In the genomic region with DNA sequence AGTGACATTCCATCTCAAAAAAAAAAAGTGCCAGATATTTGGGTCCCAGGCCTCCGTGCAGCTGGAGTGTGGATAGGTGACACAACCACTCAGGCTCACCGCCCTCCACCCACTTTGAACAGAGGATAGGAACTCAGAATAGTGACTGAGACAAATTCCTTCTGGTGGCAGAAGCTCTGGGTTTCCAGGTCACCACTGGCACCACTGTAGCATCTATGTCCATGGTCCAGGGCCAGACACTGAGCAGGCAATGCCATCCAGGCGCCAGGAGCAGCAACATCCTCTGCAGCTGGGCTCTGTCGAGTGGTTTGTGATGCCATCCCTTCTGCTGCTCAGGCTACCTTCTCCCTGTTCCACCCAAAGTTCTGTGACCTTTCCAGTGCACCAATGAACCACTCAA, we compare ENCODE assay signal across 15 cellular contexts.
DNase-seq lines count a peak whose midpoint lies in the region; ATAC-seq and TF ChIP-seq lines count a peak whose summit lies in the region.
"Had no signal": no experiment of that assay in that cellular context is flagged by ENCODE, and none has a peak within 500 bp of the region (broad histone marks: within the 10 kb centered on the region; RNA-seq: fewer than 3 reads in every experiment).

No MANE protein-coding gene starts in this region.

- H3K9ac ChIP-seq in BLaER1 (no peak overlapping the region), IMR-90 (ENCODE audit: low read depth, low read length) (no peak overlapping the region), muscle layer of colon (ENCODE audit: low read length) (no peak overlapping the region), stomach smooth muscle (ENCODE audit: low read length in 2 of 2) (no peak overlapping the region)

- CTCF ChIA-PET in IMR-90 (lab: Yijun Ruan, JAX) = no interaction called here

- H4K8ac ChIP-seq in IMR-90 (ENCODE audit: low read depth in 2 of 2, low read length in 2 of 2) = no peak overlapping the region

- H3K27ac ChIP-seq in BLaER1 = no peak overlapping the region
- H3K27ac ChIP-seq in IMR-90 (ENCODE audit: insufficient read depth, low read length) = no peak overlapping the region
- peak overlapping the region; percentile 53 for H3K27ac ChIP-seq in muscle layer of colon (ENCODE audit: low read depth, low read length)
- H3K27ac ChIP-seq in stomach smooth muscle (ENCODE audit: low read length) = peak overlapping the region; percentile 33
- H3K27ac ChIP-seq: HL-60 had no signal

- in situ Hi-C loops in IMR-90 (cut with MboI; ENCODE audit: low sequenced_read_pairs) = no loop called here

- H2BK120ac ChIP-seq in IMR-90 (ENCODE audit: low read depth, low read length) = no peak overlapping the region

- ATAC-seq in IMR-90 (ENCODE audit: low read depth) (no peak), HG03378 (IDR thresholded peaks at IDR 0.05; ENCODE audit: unreplicated experiment) (no peak)
- ATAC-seq: GM23338 had no signal

- H2BK20ac ChIP-seq in IMR-90 (ENCODE audit: low read depth, low read length) = no peak overlapping the region

- H4K91ac ChIP-seq in IMR-90 (ENCODE audit: insufficient read depth, low read depth, low read length) = no peak overlapping the region

- H3K4me1 Mint-ChIP-seq in activated CD4-positive, alpha-beta T cell treated with anti-CD3 and anti-CD28 coated beads, Interleukin-2, amount 10 ng/mL, durations not matched to agents 24 days and 14 days = no peaks in the 10 kb centered on the region
- H3K4me1 Mint-ChIP-seq: CD14-positive monocyte; CD4-positive, alpha-beta memory T cell; GM23338 had no signal

- H2AFZ ChIP-seq in IMR-90 (replicated peaks; ENCODE audit: low read length, poor library complexity) = no peak overlapping the region
- H2AFZ ChIP-seq: GM23338 had no signal

- intact Hi-C loops in IMR-90 (cut with micrococcal nuclease) = loop anchor here (10.0 kb wide), 1 partner anchor 61 kb away; no protein-coding TSS in a partner anchor
- intact Hi-C loops in activated CD4-positive, alpha-beta T cell treated with anti-CD3 and anti-CD28 coated beads, Interleukin-2, amount 10 ng/mL, durations not matched to agents 24 days and 14 days (cut with micrococcal nuclease) = no loop called here

- DNase-seq in IMR-90 (no peak), AML-193 (lab: John Stamatoyannopoulos, UW) (no peak)
- DNase-seq in activated CD4-positive, alpha-beta T cell treated with anti-CD3 and anti-CD28 coated beads, Interleukin-2, amount 10 ng/mL, durations not matched to agents 24 days and 14 days = no peak
- DNase-seq: BE2C; CD4-positive, alpha-beta memory T cell; DMS79 treated with DMSO at 0.1 percent for 48 hours; GF-D8; HCEC 1CT had no signal

- TF ChIP-seq RAD21 in IMR-90 (IDR thresholded peaks at IDR 0.05; ENCODE audit: low read length) = no peak

- no peak overlapping the region for H3K4me3 Mint-ChIP-seq in activated CD4-positive, alpha-beta T cell treated with anti-CD3 and anti-CD28 coated beads, Interleukin-2, amount 10 ng/mL, durations not matched to agents 24 days and 14 days
- H3K4me3 Mint-ChIP-seq: CD14-positive monocyte; CD4-positive, alpha-beta memory T cell; GM23338 had no signal

- H3K56ac ChIP-seq in IMR-90 (ENCODE audit: extremely low read depth, insufficient read depth, low read length) = no peak overlapping the region

- H3K36me3 ChIP-seq in BLaER1 (no peaks in the 10 kb centered on the region), IMR-90 (ENCODE audit: control insufficient read depth, insufficient read depth, low read length) (no peaks in the 10 kb centered on the region), muscle layer of colon (ENCODE audit: insufficient read depth, low read length) (no peaks in the 10 kb centered on the region), stomach smooth muscle (ENCODE audit: control insufficient read depth in 2 of 2, insufficient read depth in 2 of 2, low read length in 2 of 2) (no peaks in the 10 kb centered on the region)
- H3K36me3 ChIP-seq: BE2C had no signal

- no peak overlapping the region for H2AK5ac ChIP-seq in IMR-90 (ENCODE audit: low read depth, low read length)

- peak overlapping the region; percentile 39 for H3K4me2 ChIP-seq in BLaER1
- no peak overlapping the region for H3K4me2 ChIP-seq in IMR-90 (ENCODE audit: low read depth, low read length)
- H3K4me2 ChIP-seq: GM23338 had no signal

- H3K9me3 ChIP-seq in BLaER1 = no peaks in the 10 kb centered on the region
- H3K9me3 ChIP-seq in IMR-90 (ENCODE audit: control insufficient read depth, insufficient read depth, low read length) = no peaks in the 10 kb centered on the region
- no peaks in the 10 kb centered on the region for H3K9me3 ChIP-seq in muscle layer of colon (ENCODE audit: low read length)
- H3K9me3 ChIP-seq in stomach smooth muscle (ENCODE audit: control insufficient read depth in 2 of 2, low read length in 2 of 2) = no peaks in the 10 kb centered on the region
- H3K9me3 ChIP-seq: BE2C had no signal

- H3K4me3 ChIP-seq in BLaER1 (no peak overlapping the region), IMR-90 (ENCODE audit: insufficient read depth, low read depth, low read length) (no peak overlapping the region), muscle layer of colon (ENCODE audit: low read depth in 1 of 2, low read length in 2 of 2) (no peak overlapping the region), stomach smooth muscle (ENCODE audit: low read length in 2 of 2) (peak overlapping the region in 1 of 2 donors; percentile 22)
- H3K4me3 ChIP-seq: GM23338 had no signal

- H4K5ac ChIP-seq in IMR-90 (ENCODE audit: low read depth, low read length) = no peak overlapping the region

- H4K20me1 ChIP-seq in BLaER1 (no peaks in the 10 kb centered on the region), IMR-90 (ENCODE audit: insufficient read depth, low read length) (no peaks in the 10 kb centered on the region)

- H3K27ac Mint-ChIP-seq in activated CD4-positive, alpha-beta T cell treated with anti-CD3 and anti-CD28 coated beads, Interleukin-2, amount 10 ng/mL, durations not matched to agents 24 days and 14 days = no peak overlapping the region
- H3K27ac Mint-ChIP-seq: CD14-positive monocyte; CD4-positive, alpha-beta memory T cell; GM23338 had no signal

- H3K18ac ChIP-seq in IMR-90 (ENCODE audit: low read depth, low read length) = no peak overlapping the region

- no peak overlapping the region for H3K23ac ChIP-seq in IMR-90 (ENCODE audit: low read depth, low read length)

- TF ChIP-seq CTCF in IMR-90 (conservative IDR thresholded peaks at IDR 0.05; ENCODE audit: low read depth, low read length) = no peak

- TF ChIP-seq POLR2A in IMR-90 (IDR thresholded peaks at IDR 0.05; ENCODE audit: low read depth, low read length) = no peak

- no peaks in the 10 kb centered on the region for H3K27me3 Mint-ChIP-seq in activated CD4-positive, alpha-beta T cell treated with anti-CD3 and anti-CD28 coated beads, Interleukin-2, amount 10 ng/mL, durations not matched to agents 24 days and 14 days
- H3K27me3 Mint-ChIP-seq: CD4-positive, alpha-beta memory T cell had no signal

- H3K36me3 Mint-ChIP-seq in activated CD4-positive, alpha-beta T cell treated with anti-CD3 and anti-CD28 coated beads, Interleukin-2, amount 10 ng/mL, durations not matched to agents 24 days and 14 days (ENCODE audit: low read depth) = no peaks in the 10 kb centered on the region
- H3K36me3 Mint-ChIP-seq: CD14-positive monocyte; CD4-positive, alpha-beta memory T cell had no signal

- WGBS in IMR-90 (ENCODE audit: extremely low coverage in 2 of 2, insufficient read length in 1 of 2), 2 experiments = no CpG with 5 or more reads among the region's 4 CpGs

- no peak overlapping the region for H2BK5ac ChIP-seq in IMR-90 (ENCODE audit: low read depth, low read length, poor library complexity, severe bottlenecking)

- no peak overlapping the region for H2BK15ac ChIP-seq in IMR-90 (ENCODE audit: low read depth, low read length)

- no peaks in the 10 kb centered on the region for H3K9me1 ChIP-seq in IMR-90 (ENCODE audit: insufficient read depth, low read length)

- dilution Hi-C loops in IMR-90 (cut with HindIII; ENCODE audit: low sequenced_read_pairs, unreplicated experiment) = no loop called here

- no TSS peak for BruUV-seq in IMR-90 (replicated peaks; lab: Mats Ljungman, UMichigan)

- peaks cover 20% of the 10 kb centered on the region for H3K4me1 ChIP-seq in BLaER1
- H3K4me1 ChIP-seq in IMR-90 (ENCODE audit: control insufficient read depth, insufficient read depth, low read length) = no peaks in the 10 kb centered on the region
- peaks cover 25% of the 10 kb centered on the region for H3K4me1 ChIP-seq in muscle layer of colon (ENCODE audit: insufficient read depth, low read length)
- peaks cover 14% of the 10 kb centered on the region for H3K4me1 ChIP-seq in stomach smooth muscle (ENCODE audit: control insufficient read depth, insufficient read depth, low read length)
- H3K4me1 ChIP-seq: BE2C had no signal

- POLR2A ChIA-PET in IMR-90 (lab: Charles Lee; ENCODE audit: unreplicated experiment) = no interaction called here

- H3K27me3 ChIP-seq in BLaER1 = no peaks in the 10 kb centered on the region
- peaks cover 3% of the 10 kb centered on the region; the same call in 1 of the 2 replicates for H3K27me3 ChIP-seq in IMR-90 (ENCODE audit: control insufficient read depth, insufficient read depth, low read length)
- no peaks in the 10 kb centered on the region for H3K27me3 ChIP-seq in muscle layer of colon (ENCODE audit: control insufficient read depth in 1 of 2, insufficient read depth in 2 of 2, low read length in 2 of 2)
- no peaks in the 10 kb centered on the region for H3K27me3 ChIP-seq in stomach smooth muscle (ENCODE audit: control insufficient read depth in 1 of 2, insufficient read depth in 2 of 2, low read length in 2 of 2)
- H3K27me3 ChIP-seq: BE2C had no signal

- no peak overlapping the region for H3K4ac ChIP-seq in IMR-90 (ENCODE audit: low read depth, low read length)

- peak overlapping the region; percentile 18 for H2AK9ac ChIP-seq in IMR-90 (replicated peaks; ENCODE audit: low read depth, low read length, poor library complexity)

- no peak overlapping the region for H3K14ac ChIP-seq in IMR-90 (replicated peaks; ENCODE audit: low read depth, low read length)

- H3K79me1 ChIP-seq in IMR-90 (ENCODE audit: low read depth in 1 of 2, low read length in 2 of 2) = no peaks in the 10 kb centered on the region

- no peaks in the 10 kb centered on the region for H3K9me3 Mint-ChIP-seq in activated CD4-positive, alpha-beta T cell treated with anti-CD3 and anti-CD28 coated beads, Interleukin-2, amount 10 ng/mL, durations not matched to agents 24 days and 14 days
- H3K9me3 Mint-ChIP-seq: GM23338 had no signal

TF ChIP-seq in IMR-90, 13 proteins besides CTCF, POLR2A, EP300 and RAD21 (continues in another document):
- TF ChIP-seq SMC3 (IDR thresholded peaks at IDR 0.05; ENCODE audit: low read depth, low read length) = no peak
- TF ChIP-seq FOS (IDR thresholded peaks at IDR 0.05; ENCODE audit: low read depth, low read length) = no peak
- TF ChIP-seq MXI1 (IDR thresholded peaks at IDR 0.05; ENCODE audit: borderline replicate concordance, low read depth, low read length) = no peak
- no peak for TF ChIP-seq BHLHE40 (IDR thresholded peaks at IDR 0.05; ENCODE audit: low read depth, low read length)
- TF ChIP-seq MAZ (IDR thresholded peaks at IDR 0.05; ENCODE audit: borderline replicate concordance, low read depth, low read length) = no peak

Comparison
In these comparisons a context has a peak if more than half of its experiments do, and no peak if none do; other contexts are left out.
1. H3K27ac ChIP-seq: peak in muscle layer of colon (single experiment) and stomach smooth muscle (single experiment); none in BLaER1 (single experiment) and IMR-90 (single experiment).